Comparison of ENCODE assay signal across 12 cellular contexts in genomic region chr2:189421644-189422043, GRCh38. TPM values are rescaled to one million over a fixed set of nuclear protein-coding genes. Genes with fewer than 3 reads are reported as not detected.
DNase-seq lines count a peak whose midpoint lies in the region; ATAC-seq and TF ChIP-seq lines count a peak whose summit lies in the region.
"Had no signal": no experiment of that assay in that cellular context is flagged by ENCODE, and none has a peak within 500 bp of the region (broad histone marks: within the 10 kb centered on the region; RNA-seq: fewer than 3 reads in every experiment).

No MANE protein-coding gene starts in this region.

- no peaks in the 10 kb centered on the region for H4K20me1 ChIP-seq in smooth muscle cell (ENCODE audit: low read depth)

- no peaks in the 10 kb centered on the region for H3K4me1 ChIP-seq in smooth muscle cell (ENCODE audit: low read depth)

- H2AFZ ChIP-seq in smooth muscle cell (ENCODE audit: low read depth), result no peak overlapping the region

- H3K9me3 ChIP-seq in smooth muscle cell (replicated peaks; ENCODE audit: low read depth), result no peaks in the 10 kb centered on the region

- no peak overlapping the region for H3K9ac ChIP-seq in smooth muscle cell (ENCODE audit: low read depth)

- H3K4me3 ChIP-seq in epithelial cell of esophagus (ENCODE audit: low read length) (no peak overlapping the region), smooth muscle cell (no peak overlapping the region)

- TF ChIP-seq CTCF in epithelial cell of esophagus (IDR thresholded peaks at IDR 0.05; ENCODE audit: insufficient read depth, low read depth, low read length, missing control alignments), result no peak
- TF ChIP-seq CTCF in smooth muscle cell (IDR thresholded peaks at IDR 0.05; ENCODE audit: borderline replicate concordance, insufficient read depth, poor library complexity, severe bottlenecking), result no peak

- intact Hi-C loops in posterior vena cava (cut with DNase I), result no loop called here

- H3K36me3 ChIP-seq in smooth muscle cell (ENCODE audit: low read depth), result no peaks in the 10 kb centered on the region

- DNase-seq in NCI-H82 (lab: John Stamatoyannopoulos, UW), result peak; percentile 46
- DNase-seq in NCI-H82 treated with DMSO at 0.1 percent for 48 hours (lab: John Stamatoyannopoulos, UW; ENCODE audit: unreplicated experiment), result no peak
- peak; percentile 74 for DNase-seq in NCI-H226
- DNase-seq in epithelial cell of esophagus (ENCODE audit: low read depth), result peak; percentile 65
- DNase-seq in smooth muscle cell (lab: John Stamatoyannopoulos, UW; ENCODE audit: unreplicated experiment), result no peak
- DNase-seq in posterior vena cava (ENCODE audit: low spot score), result no peak
- DNase-seq in cerebellum (ENCODE audit: low spot score), result no peak
- DNase-seq: activated CD8-positive, alpha-beta T cell treated with anti-CD3 and anti-CD28 coated beads for 36 hours; NCI-H1436 treated with DMSO at 0.1 percent for 48 hours; retina; T-helper 2 cell had no signal

- H3K27me3 ChIP-seq in smooth muscle cell (ENCODE audit: low read depth), result no peaks in the 10 kb centered on the region

- whole genome bisulfite sequencing in smooth muscle cell (ENCODE audit: low lambda C conversion rate), result 37% methylated on average over 1 of the region's 1 CpG

- ATAC-seq in HG02852 (IDR thresholded peaks at IDR 0.05; ENCODE audit: unreplicated experiment), result no peak
- ATAC-seq: activated CD8-positive, alpha-beta T cell treated with anti-CD3 and anti-CD28 coated beads for 36 hours had no signal

- H3F3A ChIP-seq in smooth muscle cell (ENCODE audit: low read depth), result no peaks in the 10 kb centered on the region

- peak overlapping the region; percentile 32 for H3K27ac ChIP-seq in smooth muscle cell (ENCODE audit: low read depth)

- no peak overlapping the region for H3K4me2 ChIP-seq in smooth muscle cell

- H3K79me2 ChIP-seq in smooth muscle cell (ENCODE audit: low read depth), result no peaks in the 10 kb centered on the region

RNA-seq across cellular contexts. Expression of gene WDR75, which starts 19.6 kb away (rescaled TPM):
- 63.0 and 67.4 TPM in 2 replicates for total RNA-seq in smooth muscle cell
- polyA plus RNA-seq in smooth muscle cell, result 22.7 and 28.4 TPM in 2 replicates
- total RNA-seq in posterior vena cava, result 10 to 100 TPM; 27.3 to 28.3 TPM
- total RNA-seq in cerebellum, result 79.7 TPM

Comparison
In these comparisons a context has a peak if more than half of its experiments do, and no peak if none do; other contexts are left out.
1. DNase-seq: peak in NCI-H82 (single experiment), NCI-H226 (single experiment) and epithelial cell of esophagus (single experiment); none in NCI-H82 treated with DMSO at 0.1 percent for 48 hours (single experiment), smooth muscle cell (single experiment), posterior vena cava (single experiment) and cerebellum (single experiment).